Comparison of ENCODE assay signal across 18 cellular contexts in the genomic region with DNA sequence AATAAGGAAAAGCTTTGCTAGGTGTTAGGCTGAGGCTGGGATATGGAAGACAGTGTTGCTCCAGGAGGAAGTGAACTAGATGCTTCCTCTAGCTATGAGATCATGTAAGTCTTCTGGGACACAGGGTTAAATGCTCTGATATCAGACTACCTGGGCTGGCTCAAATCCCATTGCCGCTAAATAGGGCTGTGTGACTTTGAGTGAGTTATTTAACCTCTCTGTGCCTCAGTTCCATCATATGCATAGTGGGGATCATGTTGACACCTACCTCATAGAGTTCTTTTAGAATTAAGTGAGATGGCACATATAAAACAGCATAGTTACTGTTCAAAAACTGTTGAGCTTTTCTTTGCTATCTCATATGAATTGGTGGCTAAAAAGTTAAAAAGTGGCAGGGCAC.
"Had no signal": no experiment of that assay in that cellular context is flagged by ENCODE, and none has a peak within 500 bp of the region (broad histone marks: within the 10 kb centered on the region; RNA-seq: fewer than 3 reads in every experiment).

No MANE protein-coding gene starts in this region.

- H3K27ac ChIP-seq: brain microvascular endothelial cell, cardiac muscle cell, KMS-11, PC-9 had no signal

- H3K27me3 Mint-ChIP-seq: activated B cell treated with CpG ODN at 0.5 μM for 24 hours; activated naive CD8-positive, alpha-beta T cell; activated T-helper 17 cell treated with anti-CD3 and anti-CD28 coated beads, Interleukin-2, amount 50 U/mL, for 72 hours had no signal

- ATAC-seq: activated T-helper 17 cell treated with anti-CD3 and anti-CD28 coated beads, Interleukin-2, amount 50 U/mL, for 72 hours; Right ventricle myocardium inferior had no signal

- H3K9me3 Mint-ChIP-seq: activated B cell treated with CpG ODN at 0.5 μM for 24 hours; activated CD4-positive, alpha-beta T cell treated with anti-CD3 and anti-CD28 coated beads, Interleukin-2, amount 10 ng/mL, durations not matched to agents 24 days and 14 days; activated naive CD4-positive, alpha-beta T cell treated with anti-CD3 and anti-CD28 coated beads for 36 hours; activated T-helper 17 cell treated with anti-CD3 and anti-CD28 coated beads, Interleukin-2, amount 50 U/mL, for 72 hours had no signal

- DNase-seq: activated B cell treated with CpG ODN at 0.5 μM for 24 hours; activated CD4-positive, alpha-beta T cell treated with anti-CD3 and anti-CD28 coated beads for 1 hour; activated gamma-delta T cell; activated T-cell treated with anti-CD3 and anti-CD28 coated beads for 4 hours; NCI-H1417 treated with DMSO at 0.1 percent for 48 hours; NCI-H1694; NCI-H2029 treated with DMSO at 0.1 percent for 48 hours had no signal

- H3K4me3 ChIP-seq: cardiac muscle cell, MG63, PC-9 had no signal

- H3K4me2 ChIP-seq: KMS-11, PC-9, SK-N-SH had no signal

- H3K27me3 ChIP-seq: brain microvascular endothelial cell, cardiac muscle cell, MG63 had no signal

- H3K27ac Mint-ChIP-seq: activated B cell treated with CpG ODN at 0.5 μM for 24 hours; activated CD4-positive, alpha-beta T cell treated with anti-CD3 and anti-CD28 coated beads, Interleukin-2, amount 10 ng/mL, durations not matched to agents 24 days and 14 days; activated naive CD4-positive, alpha-beta T cell treated with anti-CD3 and anti-CD28 coated beads for 36 hours; activated naive CD8-positive, alpha-beta T cell; activated T-helper 17 cell treated with anti-CD3 and anti-CD28 coated beads, Interleukin-2, amount 50 U/mL, for 72 hours had no signal

- H3K9me2 ChIP-seq: SK-N-SH had no signal

- H2AFZ ChIP-seq: PC-9 had no signal

- H3K4me3 Mint-ChIP-seq: activated B cell treated with CpG ODN at 0.5 μM for 24 hours; activated CD4-positive, alpha-beta T cell treated with anti-CD3 and anti-CD28 coated beads, Interleukin-2, amount 10 ng/mL, durations not matched to agents 24 days and 14 days; activated naive CD4-positive, alpha-beta T cell treated with anti-CD3 and anti-CD28 coated beads for 36 hours; activated naive CD8-positive, alpha-beta T cell; activated T-helper 17 cell treated with anti-CD3 and anti-CD28 coated beads, Interleukin-2, amount 50 U/mL, for 72 hours had no signal

- H3K36me3 Mint-ChIP-seq: activated naive CD8-positive, alpha-beta T cell had no signal

- H3K36me3 ChIP-seq: brain microvascular endothelial cell, cardiac muscle cell, MG63 had no signal

- H3K9me3 ChIP-seq: MG63, SK-N-SH had no signal

- H3K9ac ChIP-seq: KMS-11, SK-N-SH had no signal
